ENCODE assay signal across 15 cellular contexts in genomic region chr4:5888706-5889696, GRCh38. TPM values are rescaled to one million over a fixed set of nuclear protein-coding genes. Genes with fewer than 3 reads are reported as not detected.
DNase-seq lines count a peak whose midpoint lies in the region; FAIRE-seq and TF ChIP-seq lines count a peak whose summit lies in the region.
"Had no signal": no experiment of that assay in that cellular context is flagged by ENCODE, and none has a peak within 500 bp of the region (broad histone marks: within the 10 kb centered on the region; RNA-seq: fewer than 3 reads in every experiment).

No MANE protein-coding gene starts in this region.

- peak overlapping the region; percentile 65; the same call in 1 of the 2 replicates for H2BK15ac ChIP-seq in H1 (ENCODE audit: low read length)

- H3K79me1 ChIP-seq in H1 (ENCODE audit: low read depth, low read length) = peaks cover 9% of the 10 kb centered on the region

- peak overlapping the region; percentile 88; the same call in 1 of the 2 replicates for H2BK12ac ChIP-seq in H1 (ENCODE audit: low read depth, low read length)

- FAIRE-seq in H1 (lab: Jason Lieb, UNC) (no peak), small intestine (lab: Jason Lieb, UNC) (no peak)
- FAIRE-seq: endometrium, GM12892 had no signal

- WGBS in H1 (ENCODE audit: extremely low coverage in 1 of 2, insufficient coverage in 1 of 2, insufficient read length in 1 of 2, insufficient replicate concordance in 2 of 2, low coverage in 1 of 2, low lambda C conversion rate in 2 of 2, missing lambda C conversion rate in 1 of 2), 2 experiments = 19% methylated on average over 26 of the region's 28 CpGs; no CpG with 5 or more reads in 1 of the 2 experiments
- WGBS in small intestine, 3 donors = 8 to 11% (median 9%) methylated on average over 28 of the region's 28 CpGs

- CTCF ChIA-PET in H1 (lab: Charles Lee; ENCODE audit: partially characterized antibody) = interaction anchor here (0.9 to 1.7 kb wide), 5 partner anchors 13 to 81 kb away, joined by 3 to 4 read pairs (median 3); no protein-coding TSS in a partner anchor

- peak overlapping the region; percentile 51; the same call in 1 of the 2 replicates for H3K18ac ChIP-seq in H1 (ENCODE audit: extremely low read depth, low read length)

- H3K4me2 ChIP-seq in H1 (ENCODE audit: insufficient read depth in 1 of 2, low read depth in 2 of 2, low read length in 2 of 2) = peak overlapping the region; percentile 73 to 94

- H3K79me2 ChIP-seq in H1 (ENCODE audit: control insufficient read depth in 1 of 2, insufficient read depth in 2 of 2, low read length in 2 of 2) = peaks cover 9 to 36% of the 10 kb centered on the region in 2 experiments

- peak overlapping the region; percentile 58; the same call in 1 of the 2 replicates for H2BK5ac ChIP-seq in H1 (ENCODE audit: low read depth, low read length)

- no peak for TF ChIP-seq RAD21 in H1 (IDR thresholded peaks at IDR 0.05 in 1 of 2, conservative IDR thresholded peaks at IDR 0.05 in 1 of 2; ENCODE audit: low read depth in 2 of 2, low read length in 2 of 2)

- TF ChIP-seq EP300 in H1 (IDR thresholded peaks at IDR 0.05; ENCODE audit: borderline replicate concordance in 1 of 2, low read depth in 2 of 2, low read length in 2 of 2) = no peak

- H4K91ac ChIP-seq in H1 (replicated peaks; ENCODE audit: insufficient read length, low read length) = peak overlapping the region; percentile 57

- H3K23ac ChIP-seq in H1 (ENCODE audit: insufficient read length) = no peak overlapping the region

- POLR2A ChIA-PET in H1 (lab: Charles Lee; ENCODE audit: partially characterized antibody) = interaction anchor here (0.6 to 1.9 kb wide), 4 partner anchors 8 to 95 kb away, joined by 3 to 5 read pairs (median 3); no protein-coding TSS in a partner anchor

- peaks cover 26% of the 10 kb centered on the region for H3K23me2 ChIP-seq in H1 (ENCODE audit: low read depth, low read length)

- H3K56ac ChIP-seq in H1 (replicated peaks; ENCODE audit: insufficient read length, low read depth, low read length) = no peak overlapping the region

- H3K4me1 ChIP-seq in HUES48 (ENCODE audit: control insufficient read depth, insufficient read depth, low read length) (peaks cover 39% of the 10 kb centered on the region), H1 (replicated peaks in 1 of 4; ENCODE audit: control insufficient read depth in 3 of 4, insufficient read depth in 4 of 4, low read length in 3 of 4) (peaks cover 17 to 39% (median 31%) of the 10 kb centered on the region in 4 experiments), neuron (ENCODE audit: insufficient read depth, low read length) (peaks cover 66% of the 10 kb centered on the region), small intestine (ENCODE audit: control insufficient read depth in 2 of 2, insufficient read depth in 1 of 2, low read depth in 1 of 2, low read length in 1 of 2) (no peaks in the 10 kb centered on the region)

- no peak for TF ChIP-seq POLR2A in H1 (IDR thresholded peaks at IDR 0.05; ENCODE audit: control extremely low read depth in 1 of 2, low read depth in 2 of 2, low read length in 2 of 2)

- peaks cover 32 to 43% of the 10 kb centered on the region in 2 experiments for H4K20me1 ChIP-seq in H1 (replicated peaks in 1 of 2; ENCODE audit: control insufficient read depth in 1 of 2, insufficient read depth in 2 of 2, low read length in 2 of 2)

- peak overlapping the region; percentile 29; the same call in 1 of the 2 replicates for H2BK20ac ChIP-seq in H1 (ENCODE audit: low read length)

- no peak for TF ChIP-seq CTCF in H1 (IDR thresholded peaks at IDR 0.05; ENCODE audit: control extremely low read depth in 1 of 3, insufficient read depth in 1 of 3, low read depth in 1 of 3, low read length in 3 of 3)

- H2AFZ ChIP-seq in H1 (ENCODE audit: low read length) (no peak overlapping the region), neuron (ENCODE audit: low read depth, low read length) (no peak overlapping the region)

- no peak overlapping the region for H3K14ac ChIP-seq in H1 (ENCODE audit: insufficient read length)

- H2BK120ac ChIP-seq in H1 (replicated peaks; ENCODE audit: low read depth, low read length) = peak overlapping the region; percentile 7

- no peak overlapping the region for H4K5ac ChIP-seq in H1 (ENCODE audit: insufficient read length, low read depth, low read length)

- H3K36me3 ChIP-seq in HUES48 (ENCODE audit: control insufficient read depth, insufficient read depth, low read length) = no peaks in the 10 kb centered on the region
- no peaks in the 10 kb centered on the region for H3K36me3 ChIP-seq in H1 (ENCODE audit: control insufficient read depth in 2 of 4, insufficient read depth in 4 of 4, low read length in 3 of 4)
- H3K36me3 ChIP-seq in neuron (ENCODE audit: insufficient read depth, low read length) = peaks cover 3% of the 10 kb centered on the region
- H3K36me3 ChIP-seq in small intestine (ENCODE audit: control insufficient read depth in 2 of 2, insufficient read depth in 2 of 2, low read length in 2 of 2) = no peaks in the 10 kb centered on the region

- H3K9ac ChIP-seq in HUES48 (ENCODE audit: low read depth, low read length) = no peak overlapping the region
- H3K9ac ChIP-seq in H1 (replicated peaks in 1 of 4; ENCODE audit: extremely low read depth in 1 of 4, low read depth in 3 of 4, low read length in 3 of 4) = peak overlapping the region in 1 of 4 experiments; percentile 54; a peak in 1 of 7 replicates

- H3K9me3 ChIP-seq in HUES48 (ENCODE audit: control insufficient read depth, insufficient read depth, low read length) = no peaks in the 10 kb centered on the region
- H3K9me3 ChIP-seq in H1 (ENCODE audit: insufficient read depth in 2 of 2, low read depth in 1 of 2, low read length in 1 of 2) = no peaks in the 10 kb centered on the region
- H3K9me3 ChIP-seq in neuron (ENCODE audit: low read length) = no peaks in the 10 kb centered on the region
- no peaks in the 10 kb centered on the region for H3K9me3 ChIP-seq in small intestine (ENCODE audit: control insufficient read depth, low read depth)

- H3K27me3 ChIP-seq in HUES48 (ENCODE audit: control insufficient read depth, insufficient read depth, low read length) (peaks cover 44% of the 10 kb centered on the region), H1 (replicated peaks in 1 of 4; ENCODE audit: control insufficient read depth in 3 of 4, extremely low read depth in 1 of 4, insufficient read depth in 3 of 4, low read length in 3 of 4) (peaks cover 24 to 44% (median 41%) of the 10 kb centered on the region in 4 experiments), neuron (ENCODE audit: insufficient read depth, low read length) (peaks cover 9% of the 10 kb centered on the region), small intestine (ENCODE audit: control insufficient read depth in 2 of 2, insufficient read depth in 2 of 2, low read length in 2 of 2) (peaks cover 32 to 47% of the 10 kb centered on the region in 2 donors)

- DNase-seq in COR-L47 (lab: John Stamatoyannopoulos, UW) = peak; percentile 88
- DNase-seq in H1 (ENCODE audit: low read depth in 1 of 2, low spot score in 2 of 2) = no peak
- no peak for DNase-seq in EL
- no peak for DNase-seq in small intestine
- DNase-seq in T1000 (lab: John Stamatoyannopoulos, UW) = no peak
- DNase-seq in NCI-H82 (lab: John Stamatoyannopoulos, UW) = no peak
- DNase-seq: DMS153; natural killer cell; stimulated activated CD4-positive, alpha-beta T cell treated with anti-CD3 and anti-CD28 coated beads, Interleukin-15, amount 100 ng/mL, for 24 hours; SW 1271 had no signal

- H3K27ac ChIP-seq in HUES48 (ENCODE audit: low read depth, low read length) (no peak overlapping the region), H1 (ENCODE audit: low read depth, low read length) (no peak overlapping the region), small intestine (ENCODE audit: low read depth in 1 of 2, low read length in 1 of 2) (no peak overlapping the region)

- H3K4me3 ChIP-seq in HUES48 (ENCODE audit: low read depth, low read length) (peak overlapping the region; percentile 86), H1 (ENCODE audit: extremely low read depth in 1 of 4, insufficient read depth in 2 of 4, low read depth in 3 of 4, low read length in 4 of 4) (peak overlapping the region; percentile 37 to 98 (median 62)), neuron (ENCODE audit: low read length) (peak overlapping the region; percentile 90), small intestine (ENCODE audit: low read depth in 1 of 2, low read length in 2 of 2) (no peak overlapping the region)

- peak overlapping the region; percentile 78; the same call in 1 of the 2 replicates for H2AK5ac ChIP-seq in H1 (ENCODE audit: low read depth, low read length)

- peak overlapping the region; percentile 46 for H3K4ac ChIP-seq in H1 (replicated peaks; ENCODE audit: insufficient read length, low read depth, low read length)

- H4K8ac ChIP-seq in H1 (ENCODE audit: extremely low read depth, insufficient read depth, low read length) = no peak overlapping the region

TF ChIP-seq in H1, 55 proteins besides CTCF, POLR2A, EP300 and RAD21:
- TF ChIP-seq CBX8 (IDR thresholded peaks at IDR 0.05; ENCODE audit: borderline replicate concordance, low read depth, low read length) (no peak), KDM4A (IDR thresholded peaks at IDR 0.05; ENCODE audit: low read depth, low read length, severe bottlenecking) (peak; percentile 47)
TF ChIP-seq in H1: peak in this region for 1.

RNA-seq across cellular contexts. Expression of gene CRMP1, which starts 3.9 kb away (rescaled TPM):
- 117 and 120 TPM in 2 replicates for total RNA-seq in H1 (2021; fragmentation: NEBNext Ultra II Directional; extraction: Animal tissue kit (Norgen Biotek cat#: 25700))
- polyA plus RNA-seq in H1 (2011; rRNA removed) (131 and 137 TPM in 2 replicates), small intestine (1 to 10 TPM in 2 of 3 donors, under 1 TPM in 1; 0.22 to 5.9 (median 1.9) TPM)
- polyA plus RNA-seq in H1 (2011; cell fraction: cytosol; rRNA removed) = 121 TPM
- polyA plus RNA-seq in H1 (2011; cell fraction: nucleus; rRNA removed) = 117 TPM
- polyA plus RNA-seq in H1 (2012, experiment 1 of 2) = 104 to 147 TPM (median 135 TPM) in 4 replicates
- 125 TPM for polyA plus RNA-seq in H1 (2012, experiment 2 of 2)
- 92.2 TPM for polyA plus RNA-seq in H1 (2013, experiment 1 of 2)
- 91.3 TPM for polyA plus RNA-seq in H1 (2013, experiment 2 of 2)
- 101 and 107 TPM in 2 replicates for polyA minus RNA-seq in H1 (2011; rRNA and poly(A)+ RNA removed)
- polyA minus RNA-seq in H1 (2011; cell fraction: cytosol; rRNA and poly(A)+ RNA removed) = 75.3 TPM
- polyA minus RNA-seq in H1 (2011; cell fraction: nucleus; rRNA and poly(A)+ RNA removed) = 50.6 TPM
- total RNA-seq: activated CD8-positive, alpha-beta memory T cell treated with anti-CD3 and anti-CD28 coated beads for 36 hours; natural killer cell had no signal

Comparison
In these comparisons a context has a peak if more than half of its experiments do, and no peak if none do; other contexts are left out.
1. H3K4me3 ChIP-seq: peak in HUES48 (single experiment), H1 (4 of 4) and neuron (single experiment); none in small intestine (0 of 2).
2. RNA of gene CRMP1, which starts 3.9 kb away (polyA plus RNA-seq): 91.3 to 147 TPM in H1; 0.22 to 5.9 TPM in small intestine; every median in the first group is over 10 times any median in the second.